9 cellular contexts compared by ENCODE assay signal in the genomic region with DNA sequence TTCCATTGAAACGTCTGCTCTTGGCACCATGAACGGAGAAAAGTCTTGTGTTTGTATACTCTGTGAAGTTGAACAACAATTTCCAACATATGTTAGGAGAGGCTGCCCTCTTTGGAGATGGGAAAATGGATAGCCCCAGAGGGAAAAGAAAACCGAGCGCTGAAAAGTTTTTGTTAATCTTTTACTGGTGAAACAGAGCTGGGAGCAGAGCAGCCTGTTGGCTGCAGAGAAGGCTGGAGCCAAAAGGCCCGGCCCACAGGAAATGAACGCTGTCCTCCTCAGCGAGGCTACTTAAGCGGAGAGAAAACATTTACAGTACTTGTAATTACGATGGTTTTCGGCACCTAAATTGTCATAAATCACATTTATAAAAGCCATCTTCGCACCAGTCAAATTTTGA.
DNase-seq lines count a peak whose midpoint lies in the region; ATAC-seq and TF ChIP-seq lines count a peak whose summit lies in the region.
"Had no signal": no experiment of that assay in that cellular context is flagged by ENCODE, and none has a peak within 500 bp of the region (broad histone marks: within the 10 kb centered on the region; RNA-seq: fewer than 3 reads in every experiment).

No MANE protein-coding gene starts in this region.

- peaks cover 0 to 6% (median 0%) of the 10 kb centered on the region in 4 donors for H3K4me1 ChIP-seq in Peyer's patch

- peak overlapping the region; percentile 79 for H3K27ac Mint-ChIP-seq in progenitor cell of endocrine pancreas
- H3K27ac Mint-ChIP-seq in T-cell = no peak overlapping the region

- H3K27me3 ChIP-seq in Peyer's patch = no peaks in the 10 kb centered on the region
- H3K27me3 ChIP-seq: gastrocnemius medialis had no signal

- H3K36me3 Mint-ChIP-seq in progenitor cell of endocrine pancreas (ENCODE audit: insufficient read depth) = no peaks in the 10 kb centered on the region
- no peaks in the 10 kb centered on the region for H3K36me3 Mint-ChIP-seq in T-cell

- H3K9me3 Mint-ChIP-seq in progenitor cell of endocrine pancreas (ENCODE audit: low read depth) (no peaks in the 10 kb centered on the region), T-cell (peaks cover 0 to 9% (median 1%) of the 10 kb centered on the region in 3 donors)

- POLR2A ChIA-PET in T-cell (lab: Charles Lee) = no interaction called here

- DNase-seq in GM04503 (ENCODE audit: low read depth) (peak; percentile 26), Peyer's patch (peak in 2 of 3 donors; percentile 68 to 72), fibroblast of villous mesenchyme (ENCODE audit: low read depth) (peak; percentile 85), progenitor cell of endocrine pancreas (ENCODE audit: low spot score, unreplicated experiment) (no peak), T-cell (no peak)

- no peaks in the 10 kb centered on the region for H3K36me3 ChIP-seq in Peyer's patch
- H3K36me3 ChIP-seq: gastrocnemius medialis had no signal

- peak overlapping the region in 2 of 4 donors; percentile 62 to 74 for H3K27ac ChIP-seq in Peyer's patch
- H3K27ac ChIP-seq: gastrocnemius medialis had no signal

- CTCF ChIA-PET in T-cell (lab: Charles Lee) = no interaction called here

- peak overlapping the region in 2 of 4 donors; percentile 14 to 23 for H3K4me3 ChIP-seq in Peyer's patch
- H3K4me3 ChIP-seq in fibroblast of villous mesenchyme (ENCODE audit: low read depth, low read length) = peak overlapping the region; percentile 36

- H3K4me3 Mint-ChIP-seq in progenitor cell of endocrine pancreas (ENCODE audit: low read depth) (peak overlapping the region; percentile 3), T-cell (no peak overlapping the region)

- H3K4me1 Mint-ChIP-seq in progenitor cell of endocrine pancreas (ENCODE audit: low read depth) (peaks cover 13% of the 10 kb centered on the region), T-cell (no peaks in the 10 kb centered on the region)

- H3K27me3 Mint-ChIP-seq in progenitor cell of endocrine pancreas (no peaks in the 10 kb centered on the region), T-cell (no peaks in the 10 kb centered on the region)

- TF ChIP-seq CTCF in Peyer's patch (IDR thresholded peaks at IDR 0.05) = no peak
- TF ChIP-seq CTCF in fibroblast of villous mesenchyme (IDR thresholded peaks at IDR 0.05; ENCODE audit: insufficient read depth, low read depth, low read length) = no peak
- no peak for TF ChIP-seq CTCF in progenitor cell of endocrine pancreas (IDR thresholded peaks at IDR 0.05; ENCODE audit: unreplicated experiment)

- no peaks in the 10 kb centered on the region for H3K9me3 ChIP-seq in Peyer's patch
- H3K9me3 ChIP-seq: gastrocnemius medialis had no signal

- ATAC-seq in HG03571 (IDR thresholded peaks at IDR 0.05; ENCODE audit: unreplicated experiment) (no peak), T-cell (replicated peaks in 1 of 4) (no peak), HG02610 (IDR thresholded peaks at IDR 0.05; ENCODE audit: unreplicated experiment) (no peak), GM21528 (IDR thresholded peaks at IDR 0.05; ENCODE audit: low FRiP score, unreplicated experiment) (no peak)

- TF ChIP-seq POLR2A in Peyer's patch (IDR thresholded peaks at IDR 0.05) = no peak

Comparison
In these comparisons a context has a peak if more than half of its experiments do, and no peak if none do; other contexts are left out.
1. DNase-seq: peak in GM04503 (single experiment), Peyer's patch (2 of 3) and fibroblast of villous mesenchyme (single experiment); none in progenitor cell of endocrine pancreas (single experiment) and T-cell (0 of 34).